ENCODE assay signal across 18 cellular contexts in genomic region chr18:79875531-79875919, GRCh38.
"Had no signal": no experiment of that assay in that cellular context is flagged by ENCODE, and none has a peak within 500 bp of the region (broad histone marks: within the 10 kb centered on the region; RNA-seq: fewer than 3 reads in every experiment).

No MANE protein-coding gene starts in this region.

- H3K27ac Mint-ChIP-seq: activated CD8-positive, alpha-beta memory T cell treated with anti-CD3 and anti-CD28 coated beads, Interleukin-2, amount 10 ng/mL, durations not matched to agents 7 days and 5 days; activated naive CD8-positive, alpha-beta T cell treated with anti-CD3 and anti-CD28 coated beads for 36 hours; activated T-helper 1 cell treated with anti-CD3 and anti-CD28 coated beads, Interleukin-12 subunit alpha, Interleukin-12 subunit beta, Interleukin-2, Interleukin-4 antibody, amounts not matched to agents 30 ng/mL and 10 ng/mL and 1 ng/mL, durations not matched to agents 14 hours and 24 hours and 36 hours; memory B cell; stimulated activated naive CD8-positive, alpha-beta T cell treated with anti-CD3 and anti-CD28 coated beads, Interleukin-15, Interleukin-2, amounts not matched to agents 100 ng/mL and 50 ng/mL, for 24 hours had no signal

- H3K4me3 Mint-ChIP-seq: activated CD8-positive, alpha-beta memory T cell treated with anti-CD3 and anti-CD28 coated beads, Interleukin-2, amount 10 ng/mL, durations not matched to agents 7 days and 5 days; activated naive CD8-positive, alpha-beta T cell treated with anti-CD3 and anti-CD28 coated beads for 36 hours; activated T-helper 1 cell treated with anti-CD3 and anti-CD28 coated beads, Interleukin-12 subunit alpha, Interleukin-12 subunit beta, Interleukin-2, Interleukin-4 antibody, amounts not matched to agents 30 ng/mL and 10 ng/mL and 1 ng/mL, durations not matched to agents 14 hours and 24 hours and 36 hours; central memory CD8-positive, alpha-beta T cell; memory B cell; stimulated activated naive CD8-positive, alpha-beta T cell treated with anti-CD3 and anti-CD28 coated beads, Interleukin-15, Interleukin-2, amounts not matched to agents 100 ng/mL and 50 ng/mL, for 24 hours had no signal

- H3K27me3 Mint-ChIP-seq: activated CD8-positive, alpha-beta memory T cell treated with anti-CD3 and anti-CD28 coated beads, Interleukin-2, amount 10 ng/mL, durations not matched to agents 7 days and 5 days; activated naive CD8-positive, alpha-beta T cell treated with anti-CD3 and anti-CD28 coated beads for 36 hours; central memory CD8-positive, alpha-beta T cell had no signal

- H3K36me3 Mint-ChIP-seq: activated CD8-positive, alpha-beta memory T cell treated with anti-CD3 and anti-CD28 coated beads, Interleukin-2, amount 10 ng/mL, durations not matched to agents 7 days and 5 days; activated naive CD8-positive, alpha-beta T cell treated with anti-CD3 and anti-CD28 coated beads for 36 hours had no signal

- ATAC-seq: activated CD8-positive, alpha-beta memory T cell treated with anti-CD3 and anti-CD28 coated beads, Interleukin-2, amount 10 ng/mL, durations not matched to agents 7 days and 5 days; gastroesophageal sphincter; left lung; mucosa of descending colon; upper lobe of right lung had no signal

- H3K4me1 Mint-ChIP-seq: activated CD8-positive, alpha-beta memory T cell treated with anti-CD3 and anti-CD28 coated beads, Interleukin-2, amount 10 ng/mL, durations not matched to agents 7 days and 5 days; activated naive CD8-positive, alpha-beta T cell treated with anti-CD3 and anti-CD28 coated beads for 36 hours; central memory CD8-positive, alpha-beta T cell; memory B cell had no signal

- DNase-seq: activated CD4-positive, alpha-beta T cell treated with anti-CD3 and anti-CD28 coated beads, Interleukin-2, amount 50 U/mL, for 48 hours; activated CD8-positive, alpha-beta memory T cell treated with anti-CD3 and anti-CD28 coated beads, Interleukin-2, amount 10 ng/mL, durations not matched to agents 7 days and 5 days; activated naive CD4-positive, alpha-beta T cell treated with Interleukin-2 at 50 U/mL for 16 hours; activated naive CD8-positive, alpha-beta T cell treated with anti-CD3 and anti-CD28 coated beads for 36 hours; colonic mucosa; kidney; mucosa of descending colon; occipital lobe; SJCRH30; T-helper 1 cell; thyroid gland had no signal

- H3K9me3 Mint-ChIP-seq: activated naive CD8-positive, alpha-beta T cell treated with anti-CD3 and anti-CD28 coated beads for 36 hours; activated T-helper 1 cell treated with anti-CD3 and anti-CD28 coated beads, Interleukin-12 subunit alpha, Interleukin-12 subunit beta, Interleukin-2, Interleukin-4 antibody, amounts not matched to agents 30 ng/mL and 10 ng/mL and 1 ng/mL, durations not matched to agents 14 hours and 24 hours and 36 hours; central memory CD8-positive, alpha-beta T cell; memory B cell; stimulated activated naive CD8-positive, alpha-beta T cell treated with anti-CD3 and anti-CD28 coated beads, Interleukin-15, Interleukin-2, amounts not matched to agents 100 ng/mL and 50 ng/mL, for 24 hours had no signal
